In the genomic region with DNA sequence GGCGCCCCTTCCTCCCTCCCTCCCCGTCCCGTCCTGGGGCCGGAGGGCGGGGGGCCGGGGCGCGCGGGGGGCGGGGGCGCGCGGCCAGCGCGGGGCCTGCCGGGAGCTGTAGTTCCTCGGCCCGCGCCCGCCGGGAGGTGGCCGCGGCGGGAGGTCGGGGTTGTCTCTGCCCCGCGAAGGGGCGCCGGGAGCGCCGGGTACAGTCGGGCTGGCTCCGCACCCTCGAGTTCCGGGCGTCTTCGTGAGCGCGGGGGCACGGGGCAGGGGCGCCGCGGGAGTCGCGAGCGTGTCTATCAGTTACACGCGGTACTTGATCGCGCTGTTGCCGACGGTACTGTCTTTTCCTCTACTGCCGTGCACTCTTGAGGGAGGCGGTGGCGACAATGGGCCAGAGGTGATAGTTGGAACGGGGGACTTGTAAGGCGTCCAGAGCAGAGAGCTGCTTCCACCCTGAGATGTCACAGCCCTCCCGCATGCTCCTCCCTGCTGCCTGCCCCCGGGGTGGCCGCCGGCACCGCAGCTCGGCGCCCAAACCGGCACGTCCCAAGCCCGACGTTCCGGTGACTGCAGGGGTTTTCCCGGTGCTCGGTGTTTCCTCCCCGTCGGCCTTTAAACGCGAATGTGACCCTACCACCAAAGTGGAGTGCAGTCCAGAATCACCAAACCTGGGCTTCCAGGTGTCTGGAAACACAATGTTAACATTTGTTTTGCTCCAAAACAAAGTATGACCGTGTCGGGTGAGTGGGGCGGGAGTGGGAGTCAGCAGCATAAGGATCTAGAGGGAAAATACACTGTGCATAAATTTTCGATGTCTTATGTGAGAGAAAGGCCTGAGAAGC, we compare ENCODE assay signal across 1 cellular context.
TF ChIP-seq lines count a peak whose summit lies in the region.

A gene (minus strand): TSS at position 48 of the 839 bp plus-strand sequence. CDS start 8,309 bp downstream, outside the sequence.

TF ChIP-seq in HepG2, 621 proteins besides CTCF, POLR2A, EP300 and RAD21 (continued from another document and continues in another):
- TF ChIP-seq, protein P1, sequence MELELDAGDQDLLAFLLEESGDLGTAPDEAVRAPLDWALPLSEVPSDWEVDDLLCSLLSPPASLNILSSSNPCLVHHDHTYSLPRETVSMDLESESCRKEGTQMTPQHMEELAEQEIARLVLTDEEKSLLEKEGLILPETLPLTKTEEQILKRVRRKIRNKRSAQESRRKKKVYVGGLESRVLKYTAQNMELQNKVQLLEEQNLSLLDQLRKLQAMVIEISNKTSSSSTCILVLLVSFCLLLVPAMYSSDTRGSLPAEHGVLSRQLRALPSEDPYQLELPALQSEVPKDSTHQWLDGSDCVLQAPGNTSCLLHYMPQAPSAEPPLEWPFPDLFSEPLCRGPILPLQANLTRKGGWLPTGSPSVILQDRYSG (CRISPR knock-in tag; IDR thresholded peaks at IDR 0.05): 0 out of 2 replicates have a peak, but pooled peaks have one; percentile 46
- TF ChIP-seq RFX1 (IDR thresholded peaks at IDR 0.05) (no peak), ZKSCAN8 (CRISPR knock-in tag; IDR thresholded peaks at IDR 0.05; ENCODE audit: borderline replicate concordance) (no peak), ZNF264 (CRISPR knock-in tag; IDR thresholded peaks at IDR 0.05) (no peak), KDM5A (IDR thresholded peaks at IDR 0.05; ENCODE audit: borderline replicate concordance, low read length) (no peak; the same call in 1 of the 2 replicates), ZNF17 (CRISPR knock-in tag; IDR thresholded peaks at IDR 0.05) (no peak), MAZ (IDR thresholded peaks at IDR 0.05; ENCODE audit: borderline replicate concordance, low read depth, low read length) (no peak), MAZ (CRISPR knock-in tag; IDR thresholded peaks at IDR 0.05; ENCODE audit: low read depth) (no peak), ATF7-NPFF (CRISPR knock-in tag; IDR thresholded peaks at IDR 0.05; ENCODE audit: low read depth) (peak; percentile 63), SYNCRIP (IDR thresholded peaks at IDR 0.05; ENCODE audit: insufficient read depth, low read depth, low read length) (no peak), U2AF1 (optimal IDR thresholded peaks at IDR 0.05; ENCODE audit: low read depth, low read length) (no peak), SP140L (CRISPR knock-in tag; IDR thresholded peaks at IDR 0.05; ENCODE audit: borderline replicate concordance) (no peak), FOXC1 (CRISPR knock-in tag; IDR thresholded peaks at IDR 0.05; ENCODE audit: borderline replicate concordance) (peak; percentile 29; the same call in 1 of the 2 replicates), NKX3-1 (CRISPR knock-in tag; IDR thresholded peaks at IDR 0.05) (0 out of 2 replicates have a peak, but pooled peaks have one; percentile 46), ZNF232 (CRISPR knock-in tag; IDR thresholded peaks at IDR 0.05; ENCODE audit: borderline replicate concordance) (no peak; the same call in 1 of the 2 replicates), KLF15 (CRISPR knock-in tag; IDR thresholded peaks at IDR 0.05; ENCODE audit: borderline replicate concordance) (0 out of 2 replicates have a peak, but pooled peaks have one; percentile 24), JUND (CRISPR knock-in tag; IDR thresholded peaks at IDR 0.05) (no peak), REPIN1 (CRISPR knock-in tag; IDR thresholded peaks at IDR 0.05; ENCODE audit: borderline replicate concordance, low read depth) (no peak), ZNF256 (CRISPR knock-in tag; conservative IDR thresholded peaks at IDR 0.05) (no peak), NCOA1 (CRISPR knock-in tag; IDR thresholded peaks at IDR 0.05) (peak; percentile 84; the same call in 1 of the 2 replicates), TAF15 (IDR thresholded peaks at IDR 0.05; ENCODE audit: low read depth, low read length, poor library complexity, severe bottlenecking) (no peak), NFIB (CRISPR knock-in tag; IDR thresholded peaks at IDR 0.05; ENCODE audit: borderline replicate concordance) (0 out of 2 replicates have a peak, but pooled peaks have one; percentile 29), POGZ (CRISPR knock-in tag; IDR thresholded peaks at IDR 0.05) (peak; percentile 16; the same call in 1 of the 2 replicates), ZNF709 (CRISPR knock-in tag; IDR thresholded peaks at IDR 0.05) (peak; percentile 67), TOE1 (CRISPR knock-in tag; IDR thresholded peaks at IDR 0.05) (no peak), FOXP1 (IDR thresholded peaks at IDR 0.05) (no peak), FOXP1 (CRISPR knock-in tag; IDR thresholded peaks at IDR 0.05) (no peak), MED8 (CRISPR knock-in tag; IDR thresholded peaks at IDR 0.05; ENCODE audit: insufficient replicate concordance) (no peak), TBP (CRISPR knock-in tag; IDR thresholded peaks at IDR 0.05) (0 out of 2 replicates have a peak, but pooled peaks have one; percentile 68), IRF2 (CRISPR knock-in tag; IDR thresholded peaks at IDR 0.05) (0 out of 2 replicates have a peak, but pooled peaks have one; percentile 0), ZNF792 (CRISPR knock-in tag; IDR thresholded peaks at IDR 0.05) (no peak), ZNF670 (CRISPR knock-in tag; IDR thresholded peaks at IDR 0.05; ENCODE audit: borderline replicate concordance) (no peak), ZNF207 (IDR thresholded peaks at IDR 0.05; ENCODE audit: borderline replicate concordance) (no peak), ZNF652 (CRISPR knock-in tag; IDR thresholded peaks at IDR 0.05; ENCODE audit: borderline replicate concordance, low read depth) (no peak), NFE2L1 (CRISPR knock-in tag; IDR thresholded peaks at IDR 0.05; ENCODE audit: borderline replicate concordance) (peak; percentile 48; the same call in 1 of the 2 replicates), SRSF9 (IDR thresholded peaks at IDR 0.05; ENCODE audit: borderline replicate concordance, insufficient read depth, low read depth, low read length, poor library complexity, severe bottlenecking) (no peak), ZFP36 (IDR thresholded peaks at IDR 0.05; ENCODE audit: borderline replicate concordance, low read depth, low read length, partially characterized antibody) (no peak), ZNF644 (CRISPR knock-in tag; IDR thresholded peaks at IDR 0.05; ENCODE audit: low read depth) (no peak)
- TF ChIP-seq, protein P2, sequence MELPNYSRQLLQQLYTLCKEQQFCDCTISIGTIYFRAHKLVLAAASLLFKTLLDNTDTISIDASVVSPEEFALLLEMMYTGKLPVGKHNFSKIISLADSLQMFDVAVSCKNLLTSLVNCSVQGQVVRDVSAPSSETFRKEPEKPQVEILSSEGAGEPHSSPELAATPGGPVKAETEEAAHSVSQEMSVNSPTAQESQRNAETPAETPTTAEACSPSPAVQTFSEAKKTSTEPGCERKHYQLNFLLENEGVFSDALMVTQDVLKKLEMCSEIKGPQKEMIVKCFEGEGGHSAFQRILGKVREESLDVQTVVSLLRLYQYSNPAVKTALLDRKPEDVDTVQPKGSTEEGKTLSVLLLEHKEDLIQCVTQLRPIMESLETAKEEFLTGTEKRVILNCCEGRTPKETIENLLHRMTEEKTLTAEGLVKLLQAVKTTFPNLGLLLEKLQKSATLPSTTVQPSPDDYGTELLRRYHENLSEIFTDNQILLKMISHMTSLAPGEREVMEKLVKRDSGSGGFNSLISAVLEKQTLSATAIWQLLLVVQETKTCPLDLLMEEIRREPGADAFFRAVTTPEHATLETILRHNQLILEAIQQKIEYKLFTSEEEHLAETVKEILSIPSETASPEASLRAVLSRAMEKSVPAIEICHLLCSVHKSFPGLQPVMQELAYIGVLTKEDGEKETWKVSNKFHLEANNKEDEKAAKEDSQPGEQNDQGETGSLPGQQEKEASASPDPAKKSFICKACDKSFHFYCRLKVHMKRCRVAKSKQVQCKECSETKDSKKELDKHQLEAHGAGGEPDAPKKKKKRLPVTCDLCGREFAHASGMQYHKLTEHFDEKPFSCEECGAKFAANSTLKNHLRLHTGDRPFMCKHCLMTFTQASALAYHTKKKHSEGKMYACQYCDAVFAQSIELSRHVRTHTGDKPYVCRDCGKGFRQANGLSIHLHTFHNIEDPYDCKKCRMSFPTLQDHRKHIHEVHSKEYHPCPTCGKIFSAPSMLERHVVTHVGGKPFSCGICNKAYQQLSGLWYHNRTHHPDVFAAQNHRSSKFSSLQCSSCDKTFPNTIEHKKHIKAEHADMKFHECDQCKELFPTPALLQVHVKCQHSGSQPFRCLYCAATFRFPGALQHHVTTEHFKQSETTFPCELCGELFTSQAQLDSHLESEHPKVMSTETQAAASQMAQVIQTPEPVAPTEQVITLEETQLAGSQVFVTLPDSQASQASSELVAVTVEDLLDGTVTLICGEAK (IDR thresholded peaks at IDR 0.05): no peak
- TF ChIP-seq, protein P2 (CRISPR knock-in tag; IDR thresholded peaks at IDR 0.05): no peak; the same call in 1 of the 2 replicates
- TF ChIP-seq, protein P3, sequence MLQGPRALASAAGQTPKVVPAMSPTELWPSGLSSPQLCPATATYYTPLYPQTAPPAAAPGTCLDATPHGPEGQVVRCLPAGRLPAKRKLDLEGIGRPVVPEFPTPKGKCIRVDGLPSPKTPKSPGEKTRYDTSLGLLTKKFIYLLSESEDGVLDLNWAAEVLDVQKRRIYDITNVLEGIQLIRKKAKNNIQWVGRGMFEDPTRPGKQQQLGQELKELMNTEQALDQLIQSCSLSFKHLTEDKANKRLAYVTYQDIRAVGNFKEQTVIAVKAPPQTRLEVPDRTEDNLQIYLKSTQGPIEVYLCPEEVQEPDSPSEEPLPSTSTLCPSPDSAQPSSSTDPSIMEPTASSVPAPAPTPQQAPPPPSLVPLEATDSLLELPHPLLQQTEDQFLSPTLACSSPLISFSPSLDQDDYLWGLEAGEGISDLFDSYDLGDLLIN (CRISPR knock-in tag; IDR thresholded peaks at IDR 0.05; ENCODE audit: borderline replicate concordance): 0 out of 2 replicates have a peak, but pooled peaks have one; percentile 61
- TF ChIP-seq, protein P4, sequence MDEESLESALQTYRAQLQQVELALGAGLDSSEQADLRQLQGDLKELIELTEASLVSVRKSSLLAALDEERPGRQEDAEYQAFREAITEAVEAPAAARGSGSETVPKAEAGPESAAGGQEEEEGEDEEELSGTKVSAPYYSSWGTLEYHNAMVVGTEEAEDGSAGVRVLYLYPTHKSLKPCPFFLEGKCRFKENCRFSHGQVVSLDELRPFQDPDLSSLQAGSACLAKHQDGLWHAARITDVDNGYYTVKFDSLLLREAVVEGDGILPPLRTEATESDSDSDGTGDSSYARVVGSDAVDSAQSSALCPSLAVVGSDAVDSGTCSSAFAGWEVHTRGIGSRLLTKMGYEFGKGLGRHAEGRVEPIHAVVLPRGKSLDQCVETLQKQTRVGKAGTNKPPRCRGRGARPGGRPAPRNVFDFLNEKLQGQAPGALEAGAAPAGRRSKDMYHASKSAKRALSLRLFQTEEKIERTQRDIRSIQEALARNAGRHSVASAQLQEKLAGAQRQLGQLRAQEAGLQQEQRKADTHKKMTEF (CRISPR knock-in tag; IDR thresholded peaks at IDR 0.05): peak; percentile 43; the same call in 1 of the 2 replicates
- TF ChIP-seq, protein P5, sequence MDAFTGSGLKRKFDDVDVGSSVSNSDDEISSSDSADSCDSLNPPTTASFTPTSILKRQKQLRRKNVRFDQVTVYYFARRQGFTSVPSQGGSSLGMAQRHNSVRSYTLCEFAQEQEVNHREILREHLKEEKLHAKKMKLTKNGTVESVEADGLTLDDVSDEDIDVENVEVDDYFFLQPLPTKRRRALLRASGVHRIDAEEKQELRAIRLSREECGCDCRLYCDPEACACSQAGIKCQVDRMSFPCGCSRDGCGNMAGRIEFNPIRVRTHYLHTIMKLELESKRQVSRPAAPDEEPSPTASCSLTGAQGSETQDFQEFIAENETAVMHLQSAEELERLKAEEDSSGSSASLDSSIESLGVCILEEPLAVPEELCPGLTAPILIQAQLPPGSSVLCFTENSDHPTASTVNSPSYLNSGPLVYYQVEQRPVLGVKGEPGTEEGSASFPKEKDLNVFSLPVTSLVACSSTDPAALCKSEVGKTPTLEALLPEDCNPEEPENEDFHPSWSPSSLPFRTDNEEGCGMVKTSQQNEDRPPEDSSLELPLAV (CRISPR knock-in tag; conservative IDR thresholded peaks at IDR 0.05; ENCODE audit: low read depth): no peak
- TF ChIP-seq, protein P6, sequence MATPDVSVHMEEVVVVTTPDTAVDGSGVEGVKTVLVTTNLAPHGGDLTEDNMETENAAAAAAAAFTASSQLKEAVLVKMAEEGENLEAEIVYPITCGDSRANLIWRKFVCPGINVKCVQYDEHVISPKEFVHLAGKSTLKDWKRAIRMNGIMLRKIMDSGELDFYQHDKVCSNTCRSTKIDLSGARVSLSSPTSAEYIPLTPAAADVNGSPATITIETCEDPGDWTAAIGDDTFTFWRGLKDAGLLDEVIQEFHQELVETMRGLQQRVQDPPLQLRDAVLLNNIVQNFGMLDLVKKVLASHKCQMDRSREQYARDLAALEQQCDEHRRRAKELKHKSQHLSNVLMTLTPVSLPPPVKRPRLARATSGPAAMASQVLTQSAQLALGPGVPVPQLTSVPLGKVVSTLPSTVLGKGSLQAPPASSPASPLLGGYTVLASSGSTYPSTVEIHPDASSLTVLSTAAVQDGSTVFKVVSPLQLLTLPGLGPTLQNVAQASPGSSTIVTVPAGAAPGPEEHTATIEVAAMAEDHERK (CRISPR knock-in tag; IDR thresholded peaks at IDR 0.05; ENCODE audit: low read depth): peak; percentile 26; the same call in 1 of the 2 replicates
